Comparison of ENCODE assay signal across 1 cellular context in the genomic region with DNA sequence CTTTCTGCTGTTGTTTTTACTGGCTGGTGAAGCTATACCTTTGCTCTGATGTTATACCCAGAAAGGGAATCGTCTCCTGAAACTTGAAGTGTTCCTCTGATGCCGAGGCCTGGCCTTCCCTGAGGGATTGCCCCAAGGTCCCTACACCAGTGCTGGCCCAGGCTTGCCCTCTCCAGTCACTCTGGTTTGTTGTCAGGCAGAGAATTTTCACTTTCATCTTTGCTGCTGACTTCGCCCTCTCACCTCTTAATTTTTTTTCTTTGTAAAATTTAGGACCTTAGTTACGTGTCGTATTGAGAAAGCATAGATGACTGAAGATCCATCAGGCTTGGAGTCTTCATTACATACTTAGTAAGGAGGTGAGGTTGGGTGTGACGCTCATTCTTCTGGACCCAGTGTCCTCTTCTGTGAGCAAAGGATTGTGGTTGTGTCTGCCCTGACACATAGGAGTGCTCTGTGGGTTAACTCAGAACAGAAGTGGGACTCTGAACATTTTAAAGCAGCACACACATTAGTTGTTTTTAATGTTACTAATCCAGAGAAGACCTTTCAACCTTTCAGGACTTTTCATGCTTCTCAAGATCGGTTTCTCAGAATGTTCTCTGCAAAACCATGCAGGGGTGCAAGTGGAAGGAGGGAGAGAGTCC.
TF ChIP-seq lines count a peak whose summit lies in the region.

No MANE protein-coding gene starts in this region.

TF ChIP-seq in HepG2, 621 proteins besides CTCF, POLR2A, EP300 and RAD21 (continued from another document):
- TF ChIP-seq, protein P1, sequence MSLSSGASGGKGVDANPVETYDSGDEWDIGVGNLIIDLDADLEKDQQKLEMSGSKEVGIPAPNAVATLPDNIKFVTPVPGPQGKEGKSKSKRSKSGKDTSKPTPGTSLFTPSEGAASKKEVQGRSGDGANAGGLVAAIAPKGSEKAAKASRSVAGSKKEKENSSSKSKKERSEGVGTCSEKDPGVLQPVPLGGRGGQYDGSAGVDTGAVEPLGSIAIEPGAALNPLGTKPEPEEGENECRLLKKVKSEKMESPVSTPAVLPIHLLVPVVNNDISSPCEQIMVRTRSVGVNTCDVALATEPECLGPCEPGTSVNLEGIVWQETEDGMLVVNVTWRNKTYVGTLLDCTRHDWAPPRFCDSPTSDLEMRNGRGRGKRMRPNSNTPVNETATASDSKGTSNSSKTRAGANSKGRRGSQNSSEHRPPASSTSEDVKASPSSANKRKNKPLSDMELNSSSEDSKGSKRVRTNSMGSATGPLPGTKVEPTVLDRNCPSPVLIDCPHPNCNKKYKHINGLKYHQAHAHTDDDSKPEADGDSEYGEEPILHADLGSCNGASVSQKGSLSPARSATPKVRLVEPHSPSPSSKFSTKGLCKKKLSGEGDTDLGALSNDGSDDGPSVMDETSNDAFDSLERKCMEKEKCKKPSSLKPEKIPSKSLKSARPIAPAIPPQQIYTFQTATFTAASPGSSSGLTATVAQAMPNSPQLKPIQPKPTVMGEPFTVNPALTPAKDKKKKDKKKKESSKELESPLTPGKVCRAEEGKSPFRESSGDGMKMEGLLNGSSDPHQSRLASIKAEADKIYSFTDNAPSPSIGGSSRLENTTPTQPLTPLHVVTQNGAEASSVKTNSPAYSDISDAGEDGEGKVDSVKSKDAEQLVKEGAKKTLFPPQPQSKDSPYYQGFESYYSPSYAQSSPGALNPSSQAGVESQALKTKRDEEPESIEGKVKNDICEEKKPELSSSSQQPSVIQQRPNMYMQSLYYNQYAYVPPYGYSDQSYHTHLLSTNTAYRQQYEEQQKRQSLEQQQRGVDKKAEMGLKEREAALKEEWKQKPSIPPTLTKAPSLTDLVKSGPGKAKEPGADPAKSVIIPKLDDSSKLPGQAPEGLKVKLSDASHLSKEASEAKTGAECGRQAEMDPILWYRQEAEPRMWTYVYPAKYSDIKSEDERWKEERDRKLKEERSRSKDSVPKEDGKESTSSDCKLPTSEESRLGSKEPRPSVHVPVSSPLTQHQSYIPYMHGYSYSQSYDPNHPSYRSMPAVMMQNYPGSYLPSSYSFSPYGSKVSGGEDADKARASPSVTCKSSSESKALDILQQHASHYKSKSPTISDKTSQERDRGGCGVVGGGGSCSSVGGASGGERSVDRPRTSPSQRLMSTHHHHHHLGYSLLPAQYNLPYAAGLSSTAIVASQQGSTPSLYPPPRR (CRISPR knock-in tag; IDR thresholded peaks at IDR 0.05; ENCODE audit: borderline replicate concordance) = no peak
- TF ChIP-seq FOXK1 (CRISPR knock-in tag; IDR thresholded peaks at IDR 0.05; ENCODE audit: borderline replicate concordance, low read depth) (no peak), ZNF589 (CRISPR knock-in tag; conservative IDR thresholded peaks at IDR 0.05) (no peak), HNRNPLL (IDR thresholded peaks at IDR 0.05; ENCODE audit: low read depth, low read length, poor library complexity, severe bottlenecking) (no peak)
